Comparison of ENCODE assay signal across 13 cellular contexts in genomic region chr17:29640981-29641642, GRCh38. TPM values are rescaled to one million over a fixed set of nuclear protein-coding genes. Genes with fewer than 3 reads are reported as not detected.
A peak's percentile ranks its signal among the peaks of the same experiment; 100 is the strongest.
DNase-seq lines count a peak whose midpoint lies in the region; ATAC-seq, FAIRE-seq and TF ChIP-seq lines count a peak whose summit lies in the region.
"Had no signal": no experiment of that assay in that cellular context is flagged by ENCODE, and none has a peak within 500 bp of the region (broad histone marks: within the 10 kb centered on the region; RNA-seq: fewer than 3 reads in every experiment).

No MANE protein-coding gene starts in this region.

- H3K79me2 ChIP-seq in astrocyte (ENCODE audit: insufficient read depth, low read length): no peaks in the 10 kb centered on the region

- H3K27ac Mint-ChIP-seq in astrocyte (ENCODE audit: unreplicated experiment): peak overlapping the region; percentile 84

- H3K4me3 ChIP-seq in cardiac muscle cell (no peak overlapping the region), astrocyte (ENCODE audit: insufficient read depth, low read depth, low read length) (no peak overlapping the region), lower lobe of right lung (no peak overlapping the region), tibial artery (no peak overlapping the region)
- H3K4me3 ChIP-seq: pancreas, suprapubic skin had no signal

- peaks cover 25% of the 10 kb centered on the region for H3K4me1 Mint-ChIP-seq in astrocyte (ENCODE audit: low read depth, unreplicated experiment)

- H3K36me3 ChIP-seq in cardiac muscle cell: peaks cover 9% of the 10 kb centered on the region
- peaks cover 6% of the 10 kb centered on the region for H3K36me3 ChIP-seq in astrocyte (ENCODE audit: insufficient read depth, low read length)
- H3K36me3 ChIP-seq in lower lobe of right lung: peaks cover 20% of the 10 kb centered on the region
- H3K36me3 ChIP-seq in tibial artery: peaks cover under 1 to 5% (median 5%) of the 10 kb centered on the region in 3 donors
- H3K36me3 ChIP-seq: pancreas had no signal

- H3K4me2 ChIP-seq in astrocyte (ENCODE audit: low read length): no peak overlapping the region

- no peak for FAIRE-seq in astrocyte (lab: Jason Lieb, UNC)
- FAIRE-seq: pancreas had no signal

- H2AFZ ChIP-seq in astrocyte (ENCODE audit: low read depth, low read length): no peak overlapping the region

- no peak for DNase-seq in cardiac muscle cell (ENCODE audit: low read depth in 1 of 2, low spot score in 1 of 2)
- no peak for DNase-seq in Right ventricle myocardium superior
- DNase-seq in astrocyte (ENCODE audit: low read depth): no peak
- no peak for DNase-seq in lower lobe of right lung
- DNase-seq in tibial artery: no peak
- DNase-seq in left lobe of liver (ENCODE audit: low spot score): no peak
- no peak for DNase-seq in RKO (ENCODE audit: low spot score)
- DNase-seq: AML-193; NCI-H1417 treated with DMSO at 0.1 percent for 48 hours; pancreas; stimulated activated CD4-positive, alpha-beta T cell treated with anti-CD3 and anti-CD28 coated beads, Interleukin-4, amount 100 ng/mL, for 4 hours had no signal

- peaks cover 32% of the 10 kb centered on the region for H3K4me1 ChIP-seq in cardiac muscle cell (ENCODE audit: low read depth)
- peaks cover 16% of the 10 kb centered on the region for H3K4me1 ChIP-seq in astrocyte (ENCODE audit: insufficient read depth, low read length)
- H3K4me1 ChIP-seq in lower lobe of right lung: peaks cover 67% of the 10 kb centered on the region
- peaks cover 0 to 70% (median 38%) of the 10 kb centered on the region in 4 donors for H3K4me1 ChIP-seq in tibial artery
- H3K4me1 ChIP-seq: pancreas had no signal

- no peaks in the 10 kb centered on the region for H4K20me1 ChIP-seq in astrocyte (ENCODE audit: insufficient read depth, low read length)

- peaks cover 9% of the 10 kb centered on the region for H3K36me3 Mint-ChIP-seq in astrocyte (ENCODE audit: low read depth, unreplicated experiment)

- H3K27me3 ChIP-seq in cardiac muscle cell (no peaks in the 10 kb centered on the region), astrocyte (ENCODE audit: insufficient read depth, low read length) (no peaks in the 10 kb centered on the region), lower lobe of right lung (ENCODE audit: low read depth) (no peaks in the 10 kb centered on the region), tibial artery (no peaks in the 10 kb centered on the region)
- H3K27me3 ChIP-seq: pancreas, suprapubic skin had no signal

- no peaks in the 10 kb centered on the region for H3K9me3 Mint-ChIP-seq in astrocyte (ENCODE audit: unreplicated experiment)

- intact Hi-C loops in Right ventricle myocardium superior (cut with DNase I): no loop called here
- intact Hi-C loops in lower lobe of right lung (cut with DNase I): no loop called here
- intact Hi-C loops in tibial artery (cut with DNase I; ENCODE audit: low total_unique reads): loop anchor here (5.0 kb wide), 1 partner anchor 136 kb away; no protein-coding TSS in a partner anchor

- peak overlapping the region; percentile 56 for H3K27ac ChIP-seq in cardiac muscle cell
- H3K27ac ChIP-seq in astrocyte (ENCODE audit: low read depth, low read length): peak overlapping the region; percentile 67
- H3K27ac ChIP-seq in lower lobe of right lung: peak overlapping the region; percentile 73
- peak overlapping the region; percentile 69 to 70 for H3K27ac ChIP-seq in tibial artery
- H3K27ac ChIP-seq: pancreas had no signal

- no peak overlapping the region for H3K4me3 Mint-ChIP-seq in astrocyte (ENCODE audit: unreplicated experiment)

- ATAC-seq in Right ventricle myocardium superior (ENCODE audit: poor library complexity): no peak
- peak; percentile 21 to 39 for ATAC-seq in lower lobe of right lung
- ATAC-seq in left lobe of liver: no peak
- ATAC-seq in GM21619 (IDR thresholded peaks at IDR 0.05; ENCODE audit: unreplicated experiment): no peak
- ATAC-seq: pancreas had no signal

- H3K9ac ChIP-seq in astrocyte (ENCODE audit: low read length): peak overlapping the region; percentile 61

- TF ChIP-seq CTCF in cardiac muscle cell (IDR thresholded peaks at IDR 0.05; ENCODE audit: low read depth, low read length) (no peak), astrocyte (IDR thresholded peaks at IDR 0.05; ENCODE audit: insufficient read depth, low read depth, low read length) (no peak), lower lobe of right lung (IDR thresholded peaks at IDR 0.05) (no peak), tibial artery (IDR thresholded peaks at IDR 0.05) (no peak)

- H3K27me3 Mint-ChIP-seq in astrocyte (ENCODE audit: low read depth, unreplicated experiment): no peaks in the 10 kb centered on the region

- H3K9me3 ChIP-seq in cardiac muscle cell (ENCODE audit: low read depth) (no peaks in the 10 kb centered on the region), astrocyte (ENCODE audit: insufficient read depth, low read depth, low read length) (no peaks in the 10 kb centered on the region), lower lobe of right lung (no peaks in the 10 kb centered on the region), tibial artery (no peaks in the 10 kb centered on the region)
- H3K9me3 ChIP-seq: pancreas, suprapubic skin had no signal

RNA-seq across cellular contexts. Expression of gene CORO6, which starts 18.4 kb away (rescaled TPM):
- total RNA-seq in cardiac muscle cell (127 and 243 TPM in 2 replicates), Right ventricle myocardium superior (83.6 TPM), astrocyte (8.9 and 9.5 TPM in 2 replicates), lower lobe of right lung (6.6 TPM), left lobe of liver (0.35 TPM)
- polyA plus RNA-seq in cardiac muscle cell: 163 and 255 TPM in 2 replicates

RNA-seq across cellular contexts. Expression of gene ANKRD13B, which starts 48.2 kb away (rescaled TPM):
- total RNA-seq in cardiac muscle cell (7.5 and 12.7 TPM in 2 replicates), Right ventricle myocardium superior (9.3 TPM), astrocyte (16.3 and 17.9 TPM in 2 replicates), lower lobe of right lung (6.6 TPM), left lobe of liver (1.3 TPM)
- polyA plus RNA-seq in cardiac muscle cell: 6.3 and 7.4 TPM in 2 replicates

RNA-seq across cellular contexts. Expression of gene GIT1, which starts 51.7 kb away (rescaled TPM):
- 35.5 and 52.1 TPM in 2 replicates for total RNA-seq in cardiac muscle cell
- 37.5 and 50.5 TPM in 2 replicates for polyA plus RNA-seq in cardiac muscle cell
- total RNA-seq in Right ventricle myocardium superior: 28.5 TPM
- 48.9 and 52.2 TPM in 2 replicates for total RNA-seq in astrocyte
- 53.1 TPM for total RNA-seq in lower lobe of right lung
- total RNA-seq in left lobe of liver: 9.4 TPM

Comparison
In these comparisons a context has a peak if more than half of its experiments do, and no peak if none do; other contexts are left out.
1. ATAC-seq: peak in lower lobe of right lung (2 of 2); none in Right ventricle myocardium superior (single experiment), left lobe of liver (single experiment) and GM21619 (single experiment).
2. Peak in every context shown above with its lines, with median percentiles within 50 percentile points of each other: H3K27ac ChIP-seq.